In the genomic region with DNA sequence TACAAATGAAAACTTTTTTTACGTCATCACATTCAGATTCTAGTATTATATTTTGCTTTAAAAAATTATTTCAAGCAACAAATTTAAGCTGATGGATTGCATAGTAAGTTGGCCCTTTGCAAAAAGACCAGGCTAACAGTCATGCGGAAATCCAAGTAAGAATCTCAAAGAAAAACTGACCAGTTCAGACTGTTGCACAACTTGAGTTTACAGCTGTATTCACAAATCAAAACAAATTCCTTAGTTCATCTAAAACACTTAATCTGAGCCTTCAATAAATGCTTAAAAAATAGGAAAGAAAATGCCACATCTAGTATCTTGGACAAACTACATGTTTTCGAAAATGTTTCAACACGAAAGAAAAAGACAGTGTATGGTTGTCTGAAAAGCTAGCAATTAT, we compare ENCODE assay signal across 8 cellular contexts. TPM values are rescaled to one million over a fixed set of nuclear protein-coding genes. Genes with fewer than 3 reads are reported as not detected.
DNase-seq lines count a peak whose midpoint lies in the region; ATAC-seq and TF ChIP-seq lines count a peak whose summit lies in the region.

No MANE protein-coding gene starts in this region.

- ATAC-seq in T-helper 17 cell = no peak

- TF ChIP-seq CTCF in GM12864 (IDR thresholded peaks at IDR 0.05; ENCODE audit: low read depth, low read length, missing control alignments) = no peak
- TF ChIP-seq CTCF in foreskin fibroblast (IDR thresholded peaks at IDR 0.05; ENCODE audit: low read depth, low read length) = no peak
- no peak for TF ChIP-seq CTCF in retinal pigment epithelial cell (conservative IDR thresholded peaks at IDR 0.05; ENCODE audit: low read depth, low read length)

- no peaks in the 10 kb centered on the region for H3K9me3 ChIP-seq in T-helper 17 cell (ENCODE audit: control insufficient read depth, low read length, poor library complexity, severe bottlenecking)

- peak overlapping the region; percentile 99 for H3K4me3 Mint-ChIP-seq in T-helper 17 cell

- H3K4me1 Mint-ChIP-seq in T-helper 17 cell = peaks cover 30% of the 10 kb centered on the region

- H3K27ac Mint-ChIP-seq in T-helper 17 cell = peak overlapping the region; percentile 100

- no peak for DNase-seq in GM12864 (ENCODE audit: low read depth)
- no peak for DNase-seq in T-helper 17 cell
- DNase-seq in foreskin fibroblast = no peak
- DNase-seq in retinal pigment epithelial cell (ENCODE audit: low read depth) = no peak
- DNase-seq in NCI-H1105 (lab: John Stamatoyannopoulos, UW) = no peak
- DNase-seq in DMS114 treated with DMSO at 0.1 percent for 48 hours (lab: John Stamatoyannopoulos, UW; ENCODE audit: unreplicated experiment) = no peak
- no peak for DNase-seq in NCI-H748 (lab: John Stamatoyannopoulos, UW; ENCODE audit: unreplicated experiment)
- DNase-seq in stimulated activated CD4-positive, alpha-beta T cell treated with anti-CD3 and anti-CD28 coated beads, Interleukin-12 subunit alpha, Interleukin-12 subunit beta, amount 100 ng/mL, for 4 hours = no peak

- peaks cover 6% of the 10 kb centered on the region for H3K36me3 Mint-ChIP-seq in T-helper 17 cell (ENCODE audit: low read depth)

- H3K4me3 ChIP-seq in GM12864 (ENCODE audit: low read depth, low read length) (peak overlapping the region; percentile 91), foreskin fibroblast (ENCODE audit: low read depth in 1 of 2, low read length in 2 of 2) (peak overlapping the region; percentile 73 to 99), retinal pigment epithelial cell (ENCODE audit: low read length) (peak overlapping the region; percentile 97)

- H3K27me3 Mint-ChIP-seq in T-helper 17 cell = no peaks in the 10 kb centered on the region

RNA-seq across cellular contexts. Expression of a gene that starts 0.8 kb away (rescaled TPM):
- 100 to 1,000 TPM; 113 to 119 TPM for total RNA-seq in T-helper 17 cell

RNA-seq across cellular contexts. Expression of a gene that starts 1.0 kb away (rescaled TPM):
- total RNA-seq in T-helper 17 cell = 10 to 100 TPM; 11.8 to 11.9 TPM
